Comparison of ENCODE assay signal across 9 cellular contexts in the genomic region with DNA sequence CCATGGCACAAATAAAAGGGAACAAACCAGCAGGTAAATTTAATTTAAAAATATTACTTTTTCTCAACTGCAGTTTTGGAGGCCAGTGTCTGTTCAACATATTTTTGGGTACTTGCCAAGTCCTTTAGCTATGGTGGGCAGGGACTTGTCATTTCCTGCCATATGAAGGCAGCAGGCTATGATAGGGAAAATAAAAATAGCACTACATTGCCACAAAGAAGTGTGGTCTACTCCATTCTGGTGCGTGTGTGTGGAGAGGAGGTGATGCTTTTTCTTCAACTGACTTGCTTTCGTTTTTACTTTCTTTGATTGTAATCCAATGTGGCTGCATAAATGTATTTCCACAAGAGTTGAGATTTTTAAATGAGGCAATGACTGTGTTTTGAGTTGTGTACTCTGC. TPM values are rescaled to one million over a fixed set of nuclear protein-coding genes. Genes with fewer than 3 reads are reported as not detected.
DNase-seq lines count a peak whose midpoint lies in the region; ATAC-seq, FAIRE-seq and TF ChIP-seq lines count a peak whose summit lies in the region.
"Had no signal": no experiment of that assay in that cellular context is flagged by ENCODE, and none has a peak within 500 bp of the region (broad histone marks: within the 10 kb centered on the region; RNA-seq: fewer than 3 reads in every experiment).

No MANE protein-coding gene starts in this region.

- H3K27me3 ChIP-seq in esophagus squamous epithelium = no peaks in the 10 kb centered on the region

- H3K27ac ChIP-seq in kidney (ENCODE audit: low read depth in 2 of 2, low read length in 2 of 2) (no peak overlapping the region), esophagus squamous epithelium (peak overlapping the region in 2 of 4 donors; percentile 2 to 38)

- peak; percentile 85 for ATAC-seq in HG02798 (IDR thresholded peaks at IDR 0.05; ENCODE audit: poor library complexity, unreplicated experiment)

- FAIRE-seq in kidney (lab: Jason Lieb, UNC) = peak; percentile 13

- 17 to 45% methylated on average over 2 of the region's 2 CpGs for WGBS in esophagus squamous epithelium, 2 donors

- H3K9me3 ChIP-seq in kidney (ENCODE audit: control insufficient read depth in 1 of 2, low read length in 2 of 2) (no peaks in the 10 kb centered on the region), esophagus squamous epithelium (no peaks in the 10 kb centered on the region)

- H3K36me3 ChIP-seq in kidney (ENCODE audit: control insufficient read depth in 1 of 2, insufficient read depth in 2 of 2, low read length in 2 of 2) = no peaks in the 10 kb centered on the region
- H3K36me3 ChIP-seq in esophagus squamous epithelium = no peaks in the 10 kb centered on the region

- DNase-seq in NOMO-1 treated with DMSO at 0.1 percent for 48 hours (lab: John Stamatoyannopoulos, UW; ENCODE audit: unreplicated experiment) (peak; percentile 22), NOMO-1 treated with dmso at 0.1 percent for 144 hours (lab: John Stamatoyannopoulos, UW; ENCODE audit: unreplicated experiment) (no peak), T follicular helper cell (ENCODE audit: low read depth) (peak; percentile 32), kidney (no peak), COR-L47 (lab: John Stamatoyannopoulos, UW) (no peak), esophagus squamous epithelium (lab: John Stamatoyannopoulos, UW) (no peak), NCI-H2171 treated with DMSO at 0.1 percent for 48 hours (lab: John Stamatoyannopoulos, UW) (no peak)

- H3K4me1 ChIP-seq in kidney (ENCODE audit: control insufficient read depth in 1 of 2, insufficient read depth in 1 of 2, low read depth in 1 of 2, low read length in 2 of 2) = no peaks in the 10 kb centered on the region
- H3K4me1 ChIP-seq in esophagus squamous epithelium = no peaks in the 10 kb centered on the region

- TF ChIP-seq CTCF in kidney (IDR thresholded peaks at IDR 0.05; ENCODE audit: borderline replicate concordance, extremely low read depth, insufficient read depth) (no peak), esophagus squamous epithelium (IDR thresholded peaks at IDR 0.05) (no peak)

- no peak overlapping the region for H3K9ac ChIP-seq in kidney (ENCODE audit: low read length in 2 of 2)

- no peak for TF ChIP-seq POLR2A in esophagus squamous epithelium (IDR thresholded peaks at IDR 0.05)

- intact Hi-C loops in kidney (cut with DNase I) = no loop called here
- intact Hi-C loops in esophagus squamous epithelium (cut with DNase I) = no loop called here

- H3K4me3 ChIP-seq in kidney (ENCODE audit: low read length in 2 of 2) (no peak overlapping the region), esophagus squamous epithelium (peak overlapping the region in 2 of 4 donors; percentile 2)

RNA-seq across cellular contexts. Expression of a gene that starts 17.2 kb away (rescaled TPM):
- total RNA-seq in kidney = 3.0 TPM
- 0.19 TPM for polyA plus RNA-seq in kidney (ENCODE audit: insufficient read depth, low read depth, low replicate concordance)
- total RNA-seq in esophagus squamous epithelium = under 1 TPM in 3 of 4 donors, not detected in 1; 0.11 to 0.95 (median 0.22) TPM
- total RNA-seq: SK-MEL-5 had no signal

Comparison
In these comparisons a context has a peak if more than half of its experiments do, and no peak if none do; other contexts are left out.
1. DNase-seq: peak in NOMO-1 treated with DMSO at 0.1 percent for 48 hours (single experiment) and T follicular helper cell (single experiment); none in NOMO-1 treated with dmso at 0.1 percent for 144 hours (single experiment), kidney (single experiment), COR-L47 (single experiment), esophagus squamous epithelium (single experiment) and NCI-H2171 treated with DMSO at 0.1 percent for 48 hours (single experiment).